ENCODE assay signal across 14 cellular contexts in the genomic region with DNA sequence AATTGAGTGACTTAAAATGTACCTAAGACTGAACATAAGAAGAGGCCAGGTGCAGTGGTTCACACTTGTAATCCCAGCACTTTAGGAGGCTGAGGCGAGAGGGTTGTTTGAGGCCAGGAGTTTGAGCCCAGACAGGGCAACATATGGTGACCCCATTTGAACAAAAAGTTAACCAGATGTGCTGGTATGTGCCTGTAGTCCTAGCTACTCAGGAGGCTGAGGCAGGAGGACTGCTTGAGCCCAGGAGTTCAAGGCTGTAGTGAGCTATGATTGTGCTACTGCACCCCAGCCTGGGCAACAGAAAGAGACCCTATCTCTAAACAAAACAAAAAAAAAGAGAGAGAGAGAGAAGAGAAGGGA. TPM values are rescaled to one million over a fixed set of nuclear protein-coding genes. Genes with fewer than 3 reads are reported as not detected.
A peak's percentile ranks its signal among the peaks of the same experiment; 100 is the strongest.
DNase-seq lines count a peak whose midpoint lies in the region; ATAC-seq and TF ChIP-seq lines count a peak whose summit lies in the region.
"Had no signal": no experiment of that assay in that cellular context is flagged by ENCODE, and none has a peak within 500 bp of the region (broad histone marks: within the 10 kb centered on the region; RNA-seq: fewer than 3 reads in every experiment).

No MANE protein-coding gene starts in this region.

- peak overlapping the region; percentile 3 for H3K4me3 Mint-ChIP-seq in activated B cell treated with CpG ODN at 0.5 μM for 24 hours
- H3K4me3 Mint-ChIP-seq: activated naive CD8-positive, alpha-beta T cell treated with anti-CD3 and anti-CD28 coated beads, Interleukin-2, amount 10 ng/mL, durations not matched to agents 7 days and 5 days; immature natural killer cell had no signal

- peaks cover 2% of the 10 kb centered on the region for H3K4me1 ChIP-seq in mesenchymal stem cell (ENCODE audit: control insufficient read depth, insufficient read depth, low read depth, low read length)
- H3K4me1 ChIP-seq in transverse colon: peaks cover 3 to 35% (median 16%) of the 10 kb centered on the region in 4 donors
- H3K4me1 ChIP-seq: testis had no signal

- CTCF ChIA-PET in activated B cell treated with CpG ODN at 0.5 μM for 24 hours (lab: Charles Lee): interaction anchor here (1.9 to 2.5 kb wide), 3 partner anchors 10 to 66 kb away, joined by 6 to 15 read pairs (median 9); a partner anchor contains a TSS

- no peak overlapping the region for H2BK12ac ChIP-seq in mesenchymal stem cell (ENCODE audit: low read length in 2 of 2)

- H2AFZ ChIP-seq in mesenchymal stem cell (ENCODE audit: low read depth, low read length): no peak overlapping the region

- intact Hi-C loops in activated B cell treated with CpG ODN at 0.5 μM for 24 hours (cut with micrococcal nuclease): loop anchor here (1.0 to 5.0 kb wide), 5 partner anchors 9 to 67 kb away; a partner anchor contains a TSS
- intact Hi-C loops in transverse colon (cut with DNase I; ENCODE audit: low total_unique reads): no loop called here

- H4K91ac ChIP-seq in mesenchymal stem cell (ENCODE audit: low read length): peak overlapping the region; percentile 43

- H2BK15ac ChIP-seq in mesenchymal stem cell (ENCODE audit: low read depth, poor library complexity, severe bottlenecking): no peak overlapping the region

- no peaks in the 10 kb centered on the region for H3K79me1 ChIP-seq in mesenchymal stem cell (replicated peaks; ENCODE audit: low read length, poor library complexity, severe bottlenecking)

- TF ChIP-seq POLR2A in transverse colon (IDR thresholded peaks at IDR 0.05): no peak

- H3K9me3 Mint-ChIP-seq in activated B cell treated with CpG ODN at 0.5 μM for 24 hours: no peaks in the 10 kb centered on the region
- H3K9me3 Mint-ChIP-seq: activated naive CD8-positive, alpha-beta T cell treated with anti-CD3 and anti-CD28 coated beads, Interleukin-2, amount 10 ng/mL, durations not matched to agents 7 days and 5 days had no signal

- peak overlapping the region; percentile 4 to 5 for H3K18ac ChIP-seq in mesenchymal stem cell (ENCODE audit: low read depth in 1 of 2, low read length in 2 of 2)

- peak overlapping the region; percentile 42 for H3K9ac ChIP-seq in mesenchymal stem cell (ENCODE audit: low read length)

- DNase-seq in NCI-H82 (lab: John Stamatoyannopoulos, UW): peak; percentile 24
- no peak for DNase-seq in NCI-H82 treated with DMSO at 0.1 percent for 48 hours (lab: John Stamatoyannopoulos, UW; ENCODE audit: unreplicated experiment)
- DNase-seq in activated B cell treated with CpG ODN at 0.5 μM for 24 hours: no peak
- no peak for DNase-seq in mesenchymal stem cell
- no peak for DNase-seq in transverse colon
- no peak for DNase-seq in NCI-H526 (lab: John Stamatoyannopoulos, UW)
- no peak for DNase-seq in activated CD4-positive, alpha-beta T cell treated with anti-CD3 and anti-CD28 coated beads for 1 hour
- DNase-seq: activated CD8-positive, alpha-beta memory T cell treated with anti-CD3 and anti-CD28 coated beads, Interleukin-2, amount 50 U/mL, for 48 hours; activated naive CD8-positive, alpha-beta T cell treated with anti-CD3 and anti-CD28 coated beads, Interleukin-2, amount 10 ng/mL, durations not matched to agents 7 days and 5 days; immature natural killer cell; NCI-H526 treated with DMSO at 0.1 percent for 48 hours; testis had no signal

- no peak overlapping the region for H2BK5ac ChIP-seq in mesenchymal stem cell (ENCODE audit: low read depth, low read length, poor library complexity, severe bottlenecking)

- no peak overlapping the region for H3K14ac ChIP-seq in mesenchymal stem cell (ENCODE audit: low read length in 2 of 2)

- H2BK120ac ChIP-seq in mesenchymal stem cell (ENCODE audit: low read depth, low read length): no peak overlapping the region

- H3K36me3 ChIP-seq in mesenchymal stem cell (ENCODE audit: control insufficient read depth in 1 of 2, insufficient read depth in 2 of 2, low read depth in 1 of 2, low read length in 2 of 2): no peaks in the 10 kb centered on the region
- H3K36me3 ChIP-seq in transverse colon: no peaks in the 10 kb centered on the region

- H3K9me3 ChIP-seq in mesenchymal stem cell (ENCODE audit: control insufficient read depth, low read length) (no peaks in the 10 kb centered on the region), transverse colon (no peaks in the 10 kb centered on the region)
- H3K9me3 ChIP-seq: testis had no signal

- H3K27me3 Mint-ChIP-seq in activated B cell treated with CpG ODN at 0.5 μM for 24 hours: no peaks in the 10 kb centered on the region

- no peak overlapping the region for H2AK5ac ChIP-seq in mesenchymal stem cell (ENCODE audit: low read length, severe bottlenecking)

- TF ChIP-seq EP300 in transverse colon (IDR thresholded peaks at IDR 0.05; ENCODE audit: low read depth): no peak

- no peak for TF ChIP-seq CTCF in activated B cell treated with CpG ODN at 0.5 μM for 24 hours (IDR thresholded peaks at IDR 0.05)
- no peak for TF ChIP-seq CTCF in transverse colon (IDR thresholded peaks at IDR 0.05)

- in situ Hi-C loops in transverse colon (cut with MboI; ENCODE audit: low pct_ligation_motif_present in 1 of 4, low pct_unique_long_range_greater_than_20kb in 1 of 4, low sequenced_read_pairs in 3 of 4): no loop called here

- no peaks in the 10 kb centered on the region for H3K36me3 Mint-ChIP-seq in activated B cell treated with CpG ODN at 0.5 μM for 24 hours (ENCODE audit: low read depth)
- H3K36me3 Mint-ChIP-seq: immature natural killer cell had no signal

- no peak overlapping the region for H3K4me3 ChIP-seq in mesenchymal stem cell (ENCODE audit: insufficient read depth in 1 of 2, low read depth in 1 of 2, low read length in 2 of 2)
- no peak overlapping the region for H3K4me3 ChIP-seq in transverse colon
- H3K4me3 ChIP-seq: testis had no signal

- no peak overlapping the region for H3K23ac ChIP-seq in mesenchymal stem cell (ENCODE audit: low read length in 2 of 2)

- 76% methylated on average over 1 of the region's 1 CpG for WGBS in mesenchymal stem cell
- WGBS in transverse colon (ENCODE audit: low coverage in 1 of 2), 2 donors: 100% methylated on average over 1 of the region's 1 CpG; no CpG with 5 or more reads in 1 of the 2 donors

- no peak overlapping the region for H4K8ac ChIP-seq in mesenchymal stem cell (ENCODE audit: low read length)

- peak overlapping the region; percentile 71 for H3K27ac ChIP-seq in mesenchymal stem cell (ENCODE audit: low read length, poor library complexity, severe bottlenecking)
- H3K27ac ChIP-seq in transverse colon: peak overlapping the region; percentile 68 to 74 (median 72)
- H3K27ac ChIP-seq: 22Rv1, testis had no signal

- H3K4me1 Mint-ChIP-seq in activated B cell treated with CpG ODN at 0.5 μM for 24 hours: peaks cover 29% of the 10 kb centered on the region

- no peak for ATAC-seq in activated B cell treated with CpG ODN at 0.5 μM for 24 hours (ENCODE audit: low read depth)
- ATAC-seq in GM19035 (IDR thresholded peaks at IDR 0.05; ENCODE audit: unreplicated experiment): no peak

- peak overlapping the region; percentile 31 for H3K27ac Mint-ChIP-seq in activated B cell treated with CpG ODN at 0.5 μM for 24 hours
- H3K27ac Mint-ChIP-seq: activated naive CD8-positive, alpha-beta T cell treated with anti-CD3 and anti-CD28 coated beads, Interleukin-2, amount 10 ng/mL, durations not matched to agents 7 days and 5 days had no signal

- no peak overlapping the region for H3K4ac ChIP-seq in mesenchymal stem cell (ENCODE audit: low read depth in 1 of 2, low read length in 2 of 2)

- POLR2A ChIA-PET in activated B cell treated with CpG ODN at 0.5 μM for 24 hours (lab: Charles Lee): interaction anchor here (0.7 to 2.2 kb wide), 7 partner anchors 10 to 67 kb away, joined by 3 to 15 read pairs (median 9); a partner anchor contains a TSS

- H3K27me3 ChIP-seq in mesenchymal stem cell (ENCODE audit: control insufficient read depth in 1 of 2, insufficient read depth in 1 of 2, low read length in 2 of 2): peaks cover 0 to 4% of the 10 kb centered on the region in 2 experiments
- no peaks in the 10 kb centered on the region for H3K27me3 ChIP-seq in transverse colon
- H3K27me3 ChIP-seq: testis had no signal

- H3K4me2 ChIP-seq in mesenchymal stem cell (ENCODE audit: low read length, poor library complexity, severe bottlenecking): no peak overlapping the region

RNA-seq across cellular contexts. Expression of a gene that starts 10.1 kb away (rescaled TPM):
- total RNA-seq in activated B cell treated with CpG ODN at 0.5 μM for 24 hours (6.8 and 8.0 TPM in 2 replicates), transverse colon (100 to 1,000 TPM in 3 of 4 donors, 10 to 100 TPM in 1; 27.1 to 250 (median 159) TPM)
- 2.3 TPM for polyA plus RNA-seq in mesenchymal stem cell (2013, experiment 1 of 2)
- polyA plus RNA-seq in mesenchymal stem cell (2013, experiment 2 of 2): 2.4 TPM
